21 cellular contexts compared by ENCODE assay signal in genomic region chr9:126796758-126797157, GRCh38. TPM values are rescaled to one million over a fixed set of nuclear protein-coding genes. Genes with fewer than 3 reads are reported as not detected.
A peak's percentile ranks its signal among the peaks of the same experiment; 100 is the strongest.
DNase-seq lines count a peak whose midpoint lies in the region; ATAC-seq and TF ChIP-seq lines count a peak whose summit lies in the region.
"Had no signal": no experiment of that assay in that cellular context is flagged by ENCODE, and none has a peak within 500 bp of the region (broad histone marks: within the 10 kb centered on the region; RNA-seq: fewer than 3 reads in every experiment).

No MANE protein-coding gene starts in this region.

- H3K36me3 Mint-ChIP-seq in WTC11, result 0 out of 2 replicates have a peak, but pooled peaks cover 2% of the 10 kb centered on the region

- ATAC-seq in WTC11 (no peak; the same call in 1 of the 2 replicates), HG03565 (IDR thresholded peaks at IDR 0.05; ENCODE audit: unreplicated experiment) (no peak), HG03039 (IDR thresholded peaks at IDR 0.05; ENCODE audit: unreplicated experiment) (no peak), GM18520 (IDR thresholded peaks at IDR 0.05; ENCODE audit: unreplicated experiment) (no peak)
- ATAC-seq: HCT116 had no signal

- no peaks in the 10 kb centered on the region for H3K36me3 ChIP-seq in Loucy (ENCODE audit: insufficient read depth, low read length)

- POLR2A ChIA-PET in WTC11 (lab: Charles Lee), result no interaction called here

- peak; percentile 53 for DNase-seq in COLO829 (ENCODE audit: low spot score)
- DNase-seq in WTC11 (ENCODE audit: low spot score), result no peak
- DNase-seq in mesenteric fat pad (ENCODE audit: low spot score), result peak; percentile 14
- DNase-seq: DMS153, DND-41, GOT3, KG1, MM.1S, NCI-H1048, NCI-H1417, NCI-H1694, NCI-H2029 treated with DMSO at 0.1 percent for 48 hours, NCI-H446 treated with DMSO at 0.1 percent for 48 hours, NCI-H526, NCI-H82, SHP77 had no signal

- no peak overlapping the region for H3K9ac ChIP-seq in Loucy (ENCODE audit: low read depth, low read length, poor library complexity, severe bottlenecking)

- H3K9me3 Mint-ChIP-seq in WTC11, result peaks cover 9% of the 10 kb centered on the region

- TF ChIP-seq CTCF in Loucy (conservative IDR thresholded peaks at IDR 0.05; ENCODE audit: low read length) (no peak), WTC11 (IDR thresholded peaks at IDR 0.05) (no peak)

- H3K4me3 ChIP-seq in Loucy (ENCODE audit: low read length, poor library complexity, severe bottlenecking), result no peak overlapping the region

- no peaks in the 10 kb centered on the region for H3K4me1 Mint-ChIP-seq in WTC11

- no peak overlapping the region for H3K27ac Mint-ChIP-seq in WTC11

- H3K27me3 ChIP-seq in Loucy (ENCODE audit: insufficient read depth, low read length, poor library complexity, severe bottlenecking), result peaks cover 4% of the 10 kb centered on the region

- H2AFZ ChIP-seq in Loucy (ENCODE audit: low read length), result 0 out of 2 replicates have a peak overlapping the region, but pooled peaks have one; percentile 34

- no peaks in the 10 kb centered on the region for H3K79me2 ChIP-seq in Loucy (ENCODE audit: insufficient read depth, low read length)

- no peaks in the 10 kb centered on the region for H3F3A ChIP-seq in Loucy (ENCODE audit: low read depth)

- H3K9me3 ChIP-seq in Loucy (ENCODE audit: insufficient read depth, low read depth, low read length), result no peaks in the 10 kb centered on the region; the same call in 1 of the 2 replicates

- H3K4me2 ChIP-seq in Loucy (ENCODE audit: low read depth, low read length, poor library complexity, severe bottlenecking), result no peak overlapping the region

- H3K27me3 Mint-ChIP-seq in WTC11 (ENCODE audit: low read depth), result peaks cover 29% of the 10 kb centered on the region

- no peaks in the 10 kb centered on the region for H3K4me1 ChIP-seq in Loucy (ENCODE audit: insufficient read depth, low read length, poor library complexity, severe bottlenecking)

- no peak overlapping the region for H3K4me3 Mint-ChIP-seq in WTC11

- H3K9me2 ChIP-seq in Loucy (replicated peaks; ENCODE audit: low read depth, low read length), result no peaks in the 10 kb centered on the region

- CTCF ChIA-PET in WTC11 (lab: Charles Lee), result interaction anchor here (1.0 kb wide), 1 partner anchor 15 kb away, joined by 6 read pairs; no protein-coding TSS in a partner anchor

- no peaks in the 10 kb centered on the region for H4K20me1 ChIP-seq in Loucy (ENCODE audit: insufficient read depth, low read length, poor library complexity, severe bottlenecking)

TF ChIP-seq in WTC11, 78 proteins besides CTCF, POLR2A, EP300 and RAD21:
- TF ChIP-seq, protein P1, sequence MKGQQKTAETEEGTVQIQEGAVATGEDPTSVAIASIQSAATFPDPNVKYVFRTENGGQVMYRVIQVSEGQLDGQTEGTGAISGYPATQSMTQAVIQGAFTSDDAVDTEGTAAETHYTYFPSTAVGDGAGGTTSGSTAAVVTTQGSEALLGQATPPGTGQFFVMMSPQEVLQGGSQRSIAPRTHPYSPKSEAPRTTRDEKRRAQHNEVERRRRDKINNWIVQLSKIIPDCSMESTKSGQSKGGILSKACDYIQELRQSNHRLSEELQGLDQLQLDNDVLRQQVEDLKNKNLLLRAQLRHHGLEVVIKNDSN (CRISPR knock-in tag; IDR thresholded peaks at IDR 0.05), result 0 out of 2 replicates have a peak, but pooled peaks have one; percentile 18
- TF ChIP-seq USF2 (CRISPR knock-in tag; IDR thresholded peaks at IDR 0.05) (peak; percentile 47; the same call in 1 of the 2 replicates), MYBL2 (CRISPR knock-in tag; IDR thresholded peaks at IDR 0.05) (no peak), GTF2I (CRISPR knock-in tag; conservative IDR thresholded peaks at IDR 0.05) (no peak), CREB1 (CRISPR knock-in tag; IDR thresholded peaks at IDR 0.05) (no peak), ZNF423 (CRISPR knock-in tag; IDR thresholded peaks at IDR 0.05) (no peak), IRF2 (CRISPR knock-in tag; IDR thresholded peaks at IDR 0.05; ENCODE audit: borderline replicate concordance, low read depth) (no peak), RELA (CRISPR knock-in tag; IDR thresholded peaks at IDR 0.05; ENCODE audit: borderline replicate concordance) (no peak), ZNF219 (CRISPR knock-in tag; IDR thresholded peaks at IDR 0.05; ENCODE audit: borderline replicate concordance) (no peak), FOXP1 (CRISPR knock-in tag; IDR thresholded peaks at IDR 0.05; ENCODE audit: borderline replicate concordance) (no peak), ATF1 (CRISPR knock-in tag; IDR thresholded peaks at IDR 0.05) (no peak)
- TF ChIP-seq, protein P2, sequence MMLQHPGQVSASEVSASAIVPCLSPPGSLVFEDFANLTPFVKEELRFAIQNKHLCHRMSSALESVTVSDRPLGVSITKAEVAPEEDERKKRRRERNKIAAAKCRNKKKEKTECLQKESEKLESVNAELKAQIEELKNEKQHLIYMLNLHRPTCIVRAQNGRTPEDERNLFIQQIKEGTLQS (CRISPR knock-in tag; conservative IDR thresholded peaks at IDR 0.05), result no peak
- TF ChIP-seq, protein P3, sequence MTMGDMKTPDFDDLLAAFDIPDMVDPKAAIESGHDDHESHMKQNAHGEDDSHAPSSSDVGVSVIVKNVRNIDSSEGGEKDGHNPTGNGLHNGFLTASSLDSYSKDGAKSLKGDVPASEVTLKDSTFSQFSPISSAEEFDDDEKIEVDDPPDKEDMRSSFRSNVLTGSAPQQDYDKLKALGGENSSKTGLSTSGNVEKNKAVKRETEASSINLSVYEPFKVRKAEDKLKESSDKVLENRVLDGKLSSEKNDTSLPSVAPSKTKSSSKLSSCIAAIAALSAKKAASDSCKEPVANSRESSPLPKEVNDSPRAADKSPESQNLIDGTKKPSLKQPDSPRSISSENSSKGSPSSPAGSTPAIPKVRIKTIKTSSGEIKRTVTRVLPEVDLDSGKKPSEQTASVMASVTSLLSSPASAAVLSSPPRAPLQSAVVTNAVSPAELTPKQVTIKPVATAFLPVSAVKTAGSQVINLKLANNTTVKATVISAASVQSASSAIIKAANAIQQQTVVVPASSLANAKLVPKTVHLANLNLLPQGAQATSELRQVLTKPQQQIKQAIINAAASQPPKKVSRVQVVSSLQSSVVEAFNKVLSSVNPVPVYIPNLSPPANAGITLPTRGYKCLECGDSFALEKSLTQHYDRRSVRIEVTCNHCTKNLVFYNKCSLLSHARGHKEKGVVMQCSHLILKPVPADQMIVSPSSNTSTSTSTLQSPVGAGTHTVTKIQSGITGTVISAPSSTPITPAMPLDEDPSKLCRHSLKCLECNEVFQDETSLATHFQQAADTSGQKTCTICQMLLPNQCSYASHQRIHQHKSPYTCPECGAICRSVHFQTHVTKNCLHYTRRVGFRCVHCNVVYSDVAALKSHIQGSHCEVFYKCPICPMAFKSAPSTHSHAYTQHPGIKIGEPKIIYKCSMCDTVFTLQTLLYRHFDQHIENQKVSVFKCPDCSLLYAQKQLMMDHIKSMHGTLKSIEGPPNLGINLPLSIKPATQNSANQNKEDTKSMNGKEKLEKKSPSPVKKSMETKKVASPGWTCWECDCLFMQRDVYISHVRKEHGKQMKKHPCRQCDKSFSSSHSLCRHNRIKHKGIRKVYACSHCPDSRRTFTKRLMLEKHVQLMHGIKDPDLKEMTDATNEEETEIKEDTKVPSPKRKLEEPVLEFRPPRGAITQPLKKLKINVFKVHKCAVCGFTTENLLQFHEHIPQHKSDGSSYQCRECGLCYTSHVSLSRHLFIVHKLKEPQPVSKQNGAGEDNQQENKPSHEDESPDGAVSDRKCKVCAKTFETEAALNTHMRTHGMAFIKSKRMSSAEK (CRISPR knock-in tag; IDR thresholded peaks at IDR 0.05; ENCODE audit: borderline replicate concordance), result no peak
- TF ChIP-seq, protein P4, sequence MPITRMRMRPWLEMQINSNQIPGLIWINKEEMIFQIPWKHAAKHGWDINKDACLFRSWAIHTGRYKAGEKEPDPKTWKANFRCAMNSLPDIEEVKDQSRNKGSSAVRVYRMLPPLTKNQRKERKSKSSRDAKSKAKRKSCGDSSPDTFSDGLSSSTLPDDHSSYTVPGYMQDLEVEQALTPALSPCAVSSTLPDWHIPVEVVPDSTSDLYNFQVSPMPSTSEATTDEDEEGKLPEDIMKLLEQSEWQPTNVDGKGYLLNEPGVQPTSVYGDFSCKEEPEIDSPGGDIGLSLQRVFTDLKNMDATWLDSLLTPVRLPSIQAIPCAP (CRISPR knock-in tag; IDR thresholded peaks at IDR 0.05), result no peak

RNA-seq across cellular contexts. Expression of gene ZBTB43, which starts 8.1 kb away (rescaled TPM):
- total RNA-seq in WTC11 (2021) (13.6 to 23.8 TPM (median 14.7 TPM) in 3 replicates), mesenteric fat pad (20.9 TPM)
